Comparison of ENCODE assay signal across 14 cellular contexts in the genomic region with DNA sequence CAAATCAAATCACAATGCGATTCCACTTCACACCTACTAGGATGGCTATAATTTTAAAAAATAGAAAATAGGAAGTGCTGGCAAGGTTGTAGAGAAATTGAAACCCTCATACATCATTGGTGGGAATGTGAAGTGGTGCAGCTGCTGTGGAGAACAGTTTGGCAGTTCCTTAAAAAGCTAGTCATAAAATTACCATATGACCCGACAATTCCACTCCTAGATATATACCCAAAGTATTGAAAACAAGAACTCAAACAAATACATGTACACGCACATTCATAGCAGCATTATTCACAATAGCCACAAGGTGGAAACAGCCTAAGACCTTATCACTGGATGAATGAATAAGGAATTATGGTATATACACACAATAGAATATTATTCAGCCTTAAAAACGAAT. TPM values are rescaled to one million over a fixed set of nuclear protein-coding genes. Genes with fewer than 3 reads are reported as not detected.
DNase-seq lines count a peak whose midpoint lies in the region; ATAC-seq and TF ChIP-seq lines count a peak whose summit lies in the region.
"Had no signal": no experiment of that assay in that cellular context is flagged by ENCODE, and none has a peak within 500 bp of the region (broad histone marks: within the 10 kb centered on the region; RNA-seq: fewer than 3 reads in every experiment).

No MANE protein-coding gene starts in this region.

- H3K4me2 ChIP-seq in Loucy (ENCODE audit: low read depth, low read length, poor library complexity, severe bottlenecking), result no peak overlapping the region

- peaks cover 1% of the 10 kb centered on the region for H3K36me3 Mint-ChIP-seq in progenitor cell of endocrine pancreas (ENCODE audit: insufficient read depth)
- H3K36me3 Mint-ChIP-seq: natural killer cell had no signal

- no peak overlapping the region for H2AFZ ChIP-seq in Loucy (ENCODE audit: low read length)

- in situ Hi-C loops in astrocyte of the cerebellum (cut with HindIII; ENCODE audit: low sequenced_read_pairs), result no loop called here

- H3K4me1 ChIP-seq in Loucy (ENCODE audit: insufficient read depth, low read length, poor library complexity, severe bottlenecking), result no peaks in the 10 kb centered on the region

- H3K36me3 ChIP-seq in Loucy (ENCODE audit: insufficient read depth, low read length), result peaks cover 9% of the 10 kb centered on the region

- no peak overlapping the region for H3K27ac Mint-ChIP-seq in progenitor cell of endocrine pancreas
- H3K27ac Mint-ChIP-seq: natural killer cell had no signal

- intact Hi-C loops in cardiac septum (cut with DNase I), result no loop called here

- H3K9me2 ChIP-seq in Loucy (replicated peaks; ENCODE audit: low read depth, low read length), result no peaks in the 10 kb centered on the region

- no peaks in the 10 kb centered on the region for H3K9me3 Mint-ChIP-seq in progenitor cell of endocrine pancreas (ENCODE audit: low read depth)
- H3K9me3 Mint-ChIP-seq: natural killer cell had no signal

- DNase-seq in SKM-1 treated with dmso at 0.1 percent for 144 hours (lab: John Stamatoyannopoulos, UW; ENCODE audit: unreplicated experiment) (peak; percentile 12), SKM-1 (lab: John Stamatoyannopoulos, UW; ENCODE audit: unreplicated experiment) (no peak), astrocyte of the cerebellum (ENCODE audit: low read depth) (no peak), progenitor cell of endocrine pancreas (ENCODE audit: low spot score, unreplicated experiment) (no peak), cardiac septum (ENCODE audit: low spot score) (no peak)
- DNase-seq: activated CD4-positive, CD25-positive, alpha-beta regulatory T cell; effector CD8-positive, alpha-beta T cell; natural killer cell; NCI-H1105; NCI-H774; stimulated activated naive CD4-positive, alpha-beta T cell treated with Interleukin-2 at 50 U/mL for 16 hours had no signal

- no peak overlapping the region for H3K9ac ChIP-seq in Loucy (ENCODE audit: low read depth, low read length, poor library complexity, severe bottlenecking)

- TF ChIP-seq CTCF in Loucy (conservative IDR thresholded peaks at IDR 0.05; ENCODE audit: low read length), result peak; percentile 54
- TF ChIP-seq CTCF in astrocyte of the cerebellum (IDR thresholded peaks at IDR 0.05; ENCODE audit: low read depth, low read length, missing control alignments), result peak; percentile 26
- peak; percentile 31 for TF ChIP-seq CTCF in progenitor cell of endocrine pancreas (IDR thresholded peaks at IDR 0.05; ENCODE audit: unreplicated experiment)

- H3K27me3 Mint-ChIP-seq in progenitor cell of endocrine pancreas, result no peaks in the 10 kb centered on the region

- H3K4me3 Mint-ChIP-seq in progenitor cell of endocrine pancreas (ENCODE audit: low read depth), result no peak overlapping the region
- H3K4me3 Mint-ChIP-seq: natural killer cell had no signal

- no peak overlapping the region for H3K4me3 ChIP-seq in Loucy (ENCODE audit: low read length, poor library complexity, severe bottlenecking)
- no peak overlapping the region for H3K4me3 ChIP-seq in astrocyte of the cerebellum (ENCODE audit: low read depth, low read length)

- peaks cover 3% of the 10 kb centered on the region for H3K79me2 ChIP-seq in Loucy (ENCODE audit: insufficient read depth, low read length)

- H3K9me3 ChIP-seq in Loucy (ENCODE audit: insufficient read depth, low read depth, low read length), result no peaks in the 10 kb centered on the region

- no peak for ATAC-seq in HG02642 (IDR thresholded peaks at IDR 0.05; ENCODE audit: poor library complexity, unreplicated experiment)
- ATAC-seq in HG02973 (IDR thresholded peaks at IDR 0.05; ENCODE audit: unreplicated experiment), result no peak
- ATAC-seq: natural killer cell had no signal

- H3K4me1 Mint-ChIP-seq in progenitor cell of endocrine pancreas (ENCODE audit: low read depth), result peaks cover 1% of the 10 kb centered on the region

- peaks cover 7% of the 10 kb centered on the region; the same call in 1 of the 2 replicates for H3F3A ChIP-seq in Loucy (ENCODE audit: low read depth)

- peaks cover 2% of the 10 kb centered on the region for H4K20me1 ChIP-seq in Loucy (ENCODE audit: insufficient read depth, low read length, poor library complexity, severe bottlenecking)

- no peaks in the 10 kb centered on the region for H3K27me3 ChIP-seq in Loucy (ENCODE audit: insufficient read depth, low read length, poor library complexity, severe bottlenecking)

RNA-seq across cellular contexts. Expression of a gene that starts 12.0 kb away (rescaled TPM):
- 441 TPM in 2 replicates for total RNA-seq in progenitor cell of endocrine pancreas
- total RNA-seq in cardiac septum, result 153 TPM

RNA-seq across cellular contexts. Expression of a gene that starts 31.4 kb away (rescaled TPM):
- not detected in 2 replicates for total RNA-seq in progenitor cell of endocrine pancreas
- total RNA-seq in cardiac septum, result not detected
- total RNA-seq: natural killer cell had no signal
